20 cellular contexts compared by ENCODE assay signal in genomic region chr11:241634-242033, GRCh38. TPM values are rescaled to one million over a fixed set of nuclear protein-coding genes. Genes with fewer than 3 reads are reported as not detected.
DNase-seq lines count a peak whose midpoint lies in the region; ATAC-seq and TF ChIP-seq lines count a peak whose summit lies in the region.
"Had no signal": no experiment of that assay in that cellular context is flagged by ENCODE, and none has a peak within 500 bp of the region (broad histone marks: within the 10 kb centered on the region; RNA-seq: fewer than 3 reads in every experiment).

No MANE protein-coding gene starts in this region.

- H3K4me1 ChIP-seq in Loucy (ENCODE audit: insufficient read depth, low read length, poor library complexity, severe bottlenecking), result peaks cover 22% of the 10 kb centered on the region
- no peaks in the 10 kb centered on the region for H3K4me1 ChIP-seq in trophoblast cell (ENCODE audit: control insufficient read depth in 1 of 2, insufficient read depth in 2 of 2, low read length in 2 of 2)

- H2BK5ac ChIP-seq in trophoblast cell (ENCODE audit: low read depth, low read length, poor library complexity), result no peak overlapping the region

- H3K4me3 Mint-ChIP-seq in T-helper 2 cell treated with Interferon-gamma antibody and Interleukin-4, amounts not matched to agents 5 μg/mL and 100 μg/mL, for 36 hours, result no peak overlapping the region

- no peak for TF ChIP-seq CTCF in Loucy (conservative IDR thresholded peaks at IDR 0.05; ENCODE audit: low read length)
- no peak for TF ChIP-seq CTCF in GM20000 (IDR thresholded peaks at IDR 0.05; ENCODE audit: extremely low read depth, missing control alignments)

- no peak overlapping the region for H2AK5ac ChIP-seq in trophoblast cell (ENCODE audit: low read length)

- H3K36me3 ChIP-seq in Loucy (ENCODE audit: insufficient read depth, low read length) (peaks cover 28% of the 10 kb centered on the region; the same call in 1 of the 2 replicates), trophoblast cell (ENCODE audit: control insufficient read depth in 1 of 2, insufficient read depth in 2 of 2, low read length in 2 of 2) (peaks cover 29 to 44% of the 10 kb centered on the region in 2 experiments)

- no peak overlapping the region for H4K91ac ChIP-seq in trophoblast cell (ENCODE audit: low read depth, low read length)

- no peak overlapping the region for H3K18ac ChIP-seq in trophoblast cell (ENCODE audit: low read length)

- H3K9me3 ChIP-seq in Loucy (ENCODE audit: insufficient read depth, low read depth, low read length) (no peaks in the 10 kb centered on the region), trophoblast cell (ENCODE audit: insufficient read depth, low read depth, low read length) (no peaks in the 10 kb centered on the region)
- H3K9me3 ChIP-seq: BLaER1, mucosa of descending colon, pancreas, thyroid gland had no signal

- H2AFZ ChIP-seq in Loucy (ENCODE audit: low read length) (no peak overlapping the region), trophoblast cell (ENCODE audit: insufficient read depth, low read length, poor library complexity) (no peak overlapping the region)

- H3K14ac ChIP-seq in trophoblast cell (ENCODE audit: low read length), result no peak overlapping the region

- H3K36me3 Mint-ChIP-seq in T-helper 2 cell treated with Interferon-gamma antibody and Interleukin-4, amounts not matched to agents 5 μg/mL and 100 μg/mL, for 36 hours (ENCODE audit: low read depth), result peaks cover 52% of the 10 kb centered on the region

- H3K4me3 ChIP-seq in Loucy (ENCODE audit: low read length, poor library complexity, severe bottlenecking) (no peak overlapping the region), trophoblast cell (ENCODE audit: low read depth, low read length) (no peak overlapping the region)
- H3K4me3 ChIP-seq: BLaER1, coronary artery, mucosa of descending colon, pancreas, thyroid gland had no signal

- peaks cover 20% of the 10 kb centered on the region for H4K20me1 ChIP-seq in Loucy (ENCODE audit: insufficient read depth, low read length, poor library complexity, severe bottlenecking)

- H3K27ac ChIP-seq in trophoblast cell (ENCODE audit: low read depth, low read length), result no peak overlapping the region
- H3K27ac ChIP-seq: 22Rv1, BLaER1, coronary artery, pancreas, thyroid gland had no signal

- intact Hi-C loops in Right ventricle myocardium superior (cut with DNase I), result no loop called here

- H3K9ac ChIP-seq in Loucy (ENCODE audit: low read depth, low read length, poor library complexity, severe bottlenecking) (peak overlapping the region; percentile 45), trophoblast cell (ENCODE audit: low read length) (peak overlapping the region; percentile 42)
- H3K9ac ChIP-seq: BLaER1 had no signal

- peak; percentile 69 for ATAC-seq in Right ventricle myocardium superior (ENCODE audit: poor library complexity)
- ATAC-seq: mucosa of descending colon, pancreas had no signal

- peaks cover 4% of the 10 kb centered on the region for H3K79me1 ChIP-seq in trophoblast cell (ENCODE audit: low read length)

- peaks cover 50% of the 10 kb centered on the region for H3K79me2 ChIP-seq in Loucy (ENCODE audit: insufficient read depth, low read length)
- peaks cover 8% of the 10 kb centered on the region for H3K79me2 ChIP-seq in trophoblast cell (ENCODE audit: control insufficient read depth, insufficient read depth, low read length, poor library complexity)

- peaks cover 35% of the 10 kb centered on the region for H3K4me1 Mint-ChIP-seq in T-helper 2 cell treated with Interferon-gamma antibody and Interleukin-4, amounts not matched to agents 5 μg/mL and 100 μg/mL, for 36 hours (ENCODE audit: low read depth)

- H3K4ac ChIP-seq in trophoblast cell (ENCODE audit: low read depth, low read length), result no peak overlapping the region

- H3K9me3 Mint-ChIP-seq in T-helper 2 cell treated with Interferon-gamma antibody and Interleukin-4, amounts not matched to agents 5 μg/mL and 100 μg/mL, for 36 hours, result no peaks in the 10 kb centered on the region

- H3K4me2 ChIP-seq in Loucy (ENCODE audit: low read depth, low read length, poor library complexity, severe bottlenecking) (peak overlapping the region; percentile 37), trophoblast cell (ENCODE audit: low read length) (no peak overlapping the region)
- H3K4me2 ChIP-seq: BLaER1 had no signal

- peaks cover under 1% of the 10 kb centered on the region for H3F3A ChIP-seq in Loucy (ENCODE audit: low read depth)

- no peak overlapping the region for H4K12ac ChIP-seq in trophoblast cell (ENCODE audit: low read depth, low read length)

- no peak overlapping the region for H3K23ac ChIP-seq in trophoblast cell (ENCODE audit: low read length)

- no peak overlapping the region for H2BK12ac ChIP-seq in trophoblast cell (ENCODE audit: low read length)

- no peaks in the 10 kb centered on the region for H3K27me3 Mint-ChIP-seq in T-helper 2 cell treated with Interferon-gamma antibody and Interleukin-4, amounts not matched to agents 5 μg/mL and 100 μg/mL, for 36 hours (ENCODE audit: low read depth)

- DNase-seq in T-helper 2 cell treated with Interferon-gamma antibody and Interleukin-4, amounts not matched to agents 5 μg/mL and 100 μg/mL, for 36 hours (ENCODE audit: low spot score), result no peak
- DNase-seq in T-helper 2 cell, result no peak
- no peak for DNase-seq in Right ventricle myocardium superior
- DNase-seq in trophoblast cell, result no peak
- DNase-seq in NCI-H2171 (lab: John Stamatoyannopoulos, UW), result no peak
- DNase-seq in stimulated activated CD4-positive, alpha-beta T cell treated with anti-CD3 and anti-CD28 coated beads, Interleukin-4, amount 100 ng/mL, for 24 hours, result no peak
- no peak for DNase-seq in GM20000 (ENCODE audit: low spot score)
- DNase-seq: activated CD4-positive, alpha-beta T cell treated with anti-CD3 and anti-CD28 coated beads for 1 hour; DMS79; mucosa of descending colon; NCI-H1694 treated with DMSO at 0.1 percent for 48 hours; NCI-H446; pancreas; small intestine; stimulated activated CD4-positive, alpha-beta T cell treated with anti-CD3 and anti-CD28 coated beads, Interleukin-4, amount 100 ng/mL, for 4 hours; thyroid gland had no signal

- H4K8ac ChIP-seq in trophoblast cell (ENCODE audit: low read depth, low read length), result no peak overlapping the region

- H2BK120ac ChIP-seq in trophoblast cell (ENCODE audit: insufficient read depth, low read length, poor library complexity), result no peak overlapping the region

- no peaks in the 10 kb centered on the region for H3K27me3 ChIP-seq in Loucy (ENCODE audit: insufficient read depth, low read length, poor library complexity, severe bottlenecking)
- no peaks in the 10 kb centered on the region for H3K27me3 ChIP-seq in trophoblast cell (ENCODE audit: insufficient read depth, low read length)
- H3K27me3 ChIP-seq: BLaER1, pancreas, thyroid gland had no signal

- H3K27ac Mint-ChIP-seq in T-helper 2 cell treated with Interferon-gamma antibody and Interleukin-4, amounts not matched to agents 5 μg/mL and 100 μg/mL, for 36 hours, result peak overlapping the region; percentile 15

- no peaks in the 10 kb centered on the region for H3K9me2 ChIP-seq in Loucy (replicated peaks; ENCODE audit: low read depth, low read length)

- whole genome bisulfite sequencing in trophoblast cell (ENCODE audit: extremely low coverage, insufficient coverage, insufficient read length), result no CpG with 5 or more reads among the region's 5 CpGs

RNA-seq across cellular contexts. Expression of gene PSMD13, which starts 4.9 kb away (rescaled TPM):
- 93.4 TPM for total RNA-seq in Right ventricle myocardium superior
- 94.6 and 95.0 TPM in 2 replicates for polyA plus RNA-seq in trophoblast cell (2013)

RNA-seq across cellular contexts. Expression of gene SIRT3, which starts 5.5 kb away (rescaled TPM):
- 42.6 TPM for total RNA-seq in Right ventricle myocardium superior
- 10.8 and 11.5 TPM in 2 replicates for polyA plus RNA-seq in trophoblast cell (2013)

RNA-seq across cellular contexts. Expression of gene RIC8A, which starts 34.1 kb away (rescaled TPM):
- 51.9 TPM for total RNA-seq in Right ventricle myocardium superior
- 90.3 and 95.7 TPM in 2 replicates for polyA plus RNA-seq in trophoblast cell (2013)

RNA-seq across cellular contexts. Expression of gene BET1L, which starts 34.4 kb away (rescaled TPM):
- 20.0 TPM for total RNA-seq in Right ventricle myocardium superior
- 45.4 and 47.1 TPM in 2 replicates for polyA plus RNA-seq in trophoblast cell (2013)

RNA-seq across cellular contexts. Expression of gene NLRP6, which starts 36.6 kb away (rescaled TPM):
- total RNA-seq in Right ventricle myocardium superior, result 0.11 TPM
- polyA plus RNA-seq in trophoblast cell (2013), result not detected in 2 replicates
